Comparison of ENCODE assay signal across 1 cellular context in the genomic region with DNA sequence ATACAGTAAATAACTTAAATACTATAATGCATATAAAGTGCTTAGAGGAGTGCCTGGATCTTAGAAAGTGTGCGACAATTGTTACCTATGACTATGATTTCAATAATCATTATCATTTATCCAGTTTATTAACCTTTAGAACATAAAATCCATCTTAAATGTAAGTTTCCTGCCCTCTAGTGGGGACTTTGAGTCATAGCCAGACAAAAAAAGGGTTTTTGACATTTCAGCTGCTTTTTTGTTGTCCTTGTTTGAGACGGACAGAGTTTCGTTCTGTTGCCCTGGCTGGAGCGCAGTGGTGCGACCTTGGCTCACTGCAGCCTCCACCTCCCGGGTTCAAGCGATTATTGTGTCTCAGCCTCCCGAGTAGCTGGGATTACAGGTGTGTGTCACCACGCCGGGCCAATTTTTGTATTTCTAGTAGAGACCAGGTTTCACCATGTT.
TF ChIP-seq lines count a peak whose summit lies in the region.

No MANE protein-coding gene starts in this region.

TF ChIP-seq in GM12878, 131 proteins besides CTCF, POLR2A, EP300 and RAD21 (continued from another document):
- no peak for TF ChIP-seq HSF1 (IDR thresholded peaks at IDR 0.05; ENCODE audit: low read depth, low read length)
